Comparison of ENCODE assay signal across 8 cellular contexts in the genomic region with DNA sequence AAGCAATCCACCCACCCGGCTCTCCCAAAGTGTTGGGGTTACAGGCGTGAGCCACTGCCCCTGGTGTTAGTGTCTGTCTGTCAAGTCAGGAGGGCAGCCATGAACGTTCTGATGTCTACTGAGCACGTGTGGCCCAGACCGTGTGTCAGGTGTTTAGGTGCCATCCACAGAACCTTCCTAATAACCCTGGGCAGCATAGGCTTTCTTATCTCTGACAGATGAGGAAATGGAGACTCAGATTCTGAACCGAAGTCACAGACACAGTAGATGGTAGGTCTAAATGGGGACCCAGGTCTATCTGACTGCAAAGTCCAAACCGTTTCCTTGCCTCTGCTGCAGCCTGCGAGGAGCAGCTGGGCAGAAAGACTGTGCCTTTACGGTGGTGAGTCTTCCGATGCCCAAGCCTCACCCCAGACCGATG. TPM values are rescaled to one million over a fixed set of nuclear protein-coding genes. Genes with fewer than 3 reads are reported as not detected.
DNase-seq lines count a peak whose midpoint lies in the region; ATAC-seq and TF ChIP-seq lines count a peak whose summit lies in the region.

No MANE protein-coding gene starts in this region.

- no peaks in the 10 kb centered on the region for H3K36me3 Mint-ChIP-seq in mesothelial cell of epicardium

- H3K9me3 Mint-ChIP-seq in mesothelial cell of epicardium: peaks cover 3% of the 10 kb centered on the region

- peak overlapping the region; percentile 50 for H3K4me3 ChIP-seq in AG09309 (ENCODE audit: control insufficient read depth, low read depth, low read length)
- peak overlapping the region in 1 of 4 donors; percentile 73 for H3K4me3 ChIP-seq in adrenal gland

- H3K9me3 ChIP-seq in adrenal gland (replicated peaks in 1 of 3): no peaks in the 10 kb centered on the region

- H3K27ac Mint-ChIP-seq in mesothelial cell of epicardium: no peak overlapping the region

- peaks cover 64% of the 10 kb centered on the region for H3K27me3 Mint-ChIP-seq in mesothelial cell of epicardium (ENCODE audit: low read depth)

- H3K27ac ChIP-seq in adrenal gland: peak overlapping the region in 4 of 5 donors; percentile 2 to 99 (median 95)

- WGBS in adrenal gland, 4 donors: 48 to 57% (median 53%) methylated on average over 7 to 11 of the region's 11 CpGs

- peak overlapping the region; percentile 64 for H3K4me3 Mint-ChIP-seq in mesothelial cell of epicardium

- H3K27me3 ChIP-seq in adrenal gland: no peaks in the 10 kb centered on the region

- H3K4me1 ChIP-seq in adrenal gland (replicated peaks in 1 of 2): peaks cover 24 to 38% of the 10 kb centered on the region in 2 donors

- intact Hi-C loops in adrenal gland (cut with DNase I): loop anchor here in 1 of 2 donors (10.0 kb wide), 1 partner anchor 70 kb away; no protein-coding TSS in a partner anchor

- ATAC-seq in HG03139 (IDR thresholded peaks at IDR 0.05; ENCODE audit: unreplicated experiment): peak; percentile 1

- peaks cover 6% of the 10 kb centered on the region for H3K4me1 Mint-ChIP-seq in mesothelial cell of epicardium

- H3K36me3 ChIP-seq in adrenal gland (replicated peaks in 1 of 2): no peaks in the 10 kb centered on the region

- no peak for TF ChIP-seq POLR2A in adrenal gland (IDR thresholded peaks at IDR 0.05)

- no peak for TF ChIP-seq CTCF in AG09309 (IDR thresholded peaks at IDR 0.05; ENCODE audit: control insufficient read depth, insufficient read depth, low read depth, low read length, missing control alignments)
- no peak for TF ChIP-seq CTCF in adrenal gland (IDR thresholded peaks at IDR 0.05)
- no peak for TF ChIP-seq CTCF in mesothelial cell of epicardium (IDR thresholded peaks at IDR 0.05; ENCODE audit: unreplicated experiment)

- DNase-seq in AG09309 (ENCODE audit: low read depth) (no peak), adrenal gland (peak in 1 of 7 donors; percentile 51), mesothelial cell of epicardium (ENCODE audit: low spot score in 2 of 2, unreplicated experiment in 2 of 2) (no peak), midbrain (lab: John Stamatoyannopoulos, UW) (no peak), germinal center (ENCODE audit: low spot score) (no peak), NCI-H2081 (lab: John Stamatoyannopoulos, UW) (no peak), NCI-H69 (lab: John Stamatoyannopoulos, UW) (no peak)

RNA-seq across cellular contexts. Expression of gene IL6R, which starts 0.6 kb away (rescaled TPM):
- total RNA-seq in adrenal gland: 10 to 100 TPM; 10.8 to 43.0 (median 25.1) TPM
- 1 to 10 TPM; 4.4 to 5.4 (median 5.3) TPM for polyA plus RNA-seq in adrenal gland
- 0.78 to 1.2 TPM (median 0.97 TPM) in 3 replicates for total RNA-seq in mesothelial cell of epicardium
